In the genomic region with DNA sequence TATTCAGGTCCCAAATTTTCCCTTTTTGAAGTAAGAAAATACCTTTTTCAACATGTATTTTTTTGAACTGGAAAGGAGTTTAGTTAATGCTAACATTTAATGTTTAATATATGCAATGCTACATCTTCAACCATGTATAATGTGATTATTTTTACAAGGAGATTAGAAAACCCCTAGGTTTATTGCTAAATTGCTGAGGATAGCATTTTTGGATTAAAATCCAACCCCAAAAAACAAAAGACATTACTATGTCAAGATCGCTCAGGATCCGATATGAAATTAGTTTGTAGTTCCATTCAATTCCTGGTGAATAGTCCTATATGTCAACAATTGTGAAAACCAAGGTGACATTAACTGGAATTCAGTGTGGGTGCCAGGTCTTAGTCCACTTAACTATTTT, we compare ENCODE assay signal across 30 cellular contexts. TPM values are rescaled to one million over a fixed set of nuclear protein-coding genes. Genes with fewer than 3 reads are reported as not detected.
"Had no signal": no experiment of that assay in that cellular context is flagged by ENCODE, and none has a peak within 500 bp of the region (broad histone marks: within the 10 kb centered on the region; RNA-seq: fewer than 3 reads in every experiment).

No MANE protein-coding gene starts in this region.

- FAIRE-seq: endometrium, islet of Langerhans, keratinocyte had no signal

- H3K36me3 Mint-ChIP-seq: naive B cell had no signal

- H3K27me3 Mint-ChIP-seq: dendritic cell treated with granulocyte-macrophage colony-stimulating factor and Interleukin-4, amounts not matched to agents 40 ng/mL and 50 ng/mL, for 4 days; effector memory CD8-positive, alpha-beta T cell; naive B cell had no signal

- H3K4me1 Mint-ChIP-seq: naive B cell had no signal

- H3K9me3 Mint-ChIP-seq: dendritic cell treated with granulocyte-macrophage colony-stimulating factor and Interleukin-4, amounts not matched to agents 40 ng/mL and 50 ng/mL, for 4 days; endodermal cell; naive B cell had no signal

- H3K4me3 ChIP-seq: colonic mucosa, esophagus squamous epithelium, gastrocnemius medialis, heart right ventricle, left lung, lower lobe of right lung, mucosa of descending colon had no signal

- H3K36me3 ChIP-seq: colonic mucosa, esophagus squamous epithelium, gastrocnemius medialis, heart right ventricle, left lung, lower lobe of right lung had no signal

- H3K27me3 ChIP-seq: colonic mucosa, esophagus squamous epithelium, gastrocnemius medialis, heart right ventricle, left lung had no signal

- H3K9me3 ChIP-seq: colonic mucosa, esophagus squamous epithelium, gastrocnemius medialis, heart right ventricle, left lung, lower lobe of right lung, mucosa of descending colon had no signal

- H3K27ac Mint-ChIP-seq: dendritic cell treated with granulocyte-macrophage colony-stimulating factor and Interleukin-4, amounts not matched to agents 40 ng/mL and 50 ng/mL, for 4 days; effector memory CD8-positive, alpha-beta T cell; endodermal cell; mesothelial cell of epicardium; naive B cell had no signal

- H3K27ac ChIP-seq: colonic mucosa, epithelial cell of prostate, esophagus squamous epithelium, gastrocnemius medialis, heart right ventricle, left lung, lower lobe of right lung had no signal

- ATAC-seq: effector memory CD8-positive, alpha-beta T cell; esophagus mucosa; gastrocnemius medialis; heart right ventricle; left cardiac atrium; left lung; left ventricle myocardium superior; lower lobe of right lung; mucosa of descending colon had no signal

- H3K4me1 ChIP-seq: colonic mucosa, esophagus squamous epithelium, gastrocnemius medialis, heart right ventricle, left lung, lower lobe of right lung had no signal

- H3K4me3 Mint-ChIP-seq: dendritic cell treated with granulocyte-macrophage colony-stimulating factor and Interleukin-4, amounts not matched to agents 40 ng/mL and 50 ng/mL, for 4 days; effector memory CD8-positive, alpha-beta T cell; endodermal cell; mesothelial cell of epicardium; naive B cell had no signal

- DNase-seq: colonic mucosa; cortex of kidney; effector CD8-positive, alpha-beta T cell; effector memory CD8-positive, alpha-beta T cell; endodermal cell; erythroblast; esophagus squamous epithelium; foreskin fibroblast; foreskin melanocyte; gastrocnemius medialis; glutamatergic neuron; head of caudate nucleus; heart right ventricle; hippocampal formation; left cardiac atrium; left lung; left ventricle myocardium superior; lower lobe of right lung; mesenchymal stem cell; mucosa of descending colon; naive B cell had no signal

RNA-seq across cellular contexts. Expression of a gene that starts 35.2 kb away (rescaled TPM):
- total RNA-seq: glomerular endothelial cell, lung microvascular endothelial cell had no signal
- polyA plus RNA-seq: keratinocyte had no signal
